ENCODE assay signal across 9 cellular contexts in genomic region chr3:159964166-159964973, GRCh38. TPM values are rescaled to one million over a fixed set of nuclear protein-coding genes. Genes with fewer than 3 reads are reported as not detected.
DNase-seq lines count a peak whose midpoint lies in the region; ATAC-seq, FAIRE-seq and TF ChIP-seq lines count a peak whose summit lies in the region.
"Had no signal": no experiment of that assay in that cellular context is flagged by ENCODE, and none has a peak within 500 bp of the region (broad histone marks: within the 10 kb centered on the region; RNA-seq: fewer than 3 reads in every experiment).

No MANE protein-coding gene starts in this region.

- H3K4me2 ChIP-seq in endothelial cell of umbilical vein (ENCODE audit: insufficient read depth, low read length) = no peak overlapping the region

- ATAC-seq in GM19463 (IDR thresholded peaks at IDR 0.05; ENCODE audit: unreplicated experiment) (peak; percentile 98), HG03378 (IDR thresholded peaks at IDR 0.05; ENCODE audit: unreplicated experiment) (peak; percentile 100)

- H3K9me3 ChIP-seq in endothelial cell of umbilical vein (replicated peaks; ENCODE audit: control insufficient read depth, insufficient read depth, low read length) (no peaks in the 10 kb centered on the region), kidney (ENCODE audit: control insufficient read depth in 1 of 2, low read length in 2 of 2) (no peaks in the 10 kb centered on the region)

- H3K9me3 Mint-ChIP-seq in T-helper 2 cell treated with Interferon-gamma antibody and Interleukin-4, amounts not matched to agents 5 μg/mL and 100 μg/mL, for 36 hours = no peaks in the 10 kb centered on the region
- H3K9me3 Mint-ChIP-seq in glutamatergic neuron (ENCODE audit: unreplicated experiment) = no peaks in the 10 kb centered on the region

- H3K36me3 ChIP-seq in endothelial cell of umbilical vein (ENCODE audit: control insufficient read depth in 2 of 2, extremely low read depth in 1 of 2, insufficient read depth in 2 of 2, low read length in 2 of 2) (no peaks in the 10 kb centered on the region), kidney (ENCODE audit: control insufficient read depth in 1 of 2, insufficient read depth in 2 of 2, low read length in 2 of 2) (no peaks in the 10 kb centered on the region)

- H3K4me3 ChIP-seq in endothelial cell of umbilical vein (replicated peaks in 1 of 3; ENCODE audit: insufficient read depth in 1 of 3, low read depth in 1 of 3, low read length in 3 of 3) (no peak overlapping the region), kidney (ENCODE audit: low read length in 2 of 2) (no peak overlapping the region)

- peaks cover 32% of the 10 kb centered on the region for H3K27me3 Mint-ChIP-seq in T-helper 2 cell treated with Interferon-gamma antibody and Interleukin-4, amounts not matched to agents 5 μg/mL and 100 μg/mL, for 36 hours (ENCODE audit: low read depth)
- H3K27me3 Mint-ChIP-seq in glutamatergic neuron (ENCODE audit: unreplicated experiment) = no peaks in the 10 kb centered on the region

- H3K27me3 ChIP-seq in endothelial cell of umbilical vein (ENCODE audit: control insufficient read depth in 2 of 2, insufficient read depth in 2 of 2, low read length in 2 of 2) = no peaks in the 10 kb centered on the region

- DNase-seq in Daoy (ENCODE audit: low read depth) = peak; percentile 53
- DNase-seq in endothelial cell of umbilical vein (ENCODE audit: low read depth, low spot score) = peak; percentile 52
- no peak for DNase-seq in T-helper 2 cell treated with Interferon-gamma antibody and Interleukin-4, amounts not matched to agents 5 μg/mL and 100 μg/mL, for 36 hours (ENCODE audit: low spot score)
- no peak for DNase-seq in glutamatergic neuron
- no peak for DNase-seq in NCI-H524 treated with DMSO at 0.1 percent for 48 hours (lab: John Stamatoyannopoulos, UW)
- DNase-seq in kidney = no peak

- no peaks in the 10 kb centered on the region for H4K20me1 ChIP-seq in endothelial cell of umbilical vein (replicated peaks; ENCODE audit: control insufficient read depth, extremely low read depth, insufficient read depth, low read length)

- peak; percentile 53 for FAIRE-seq in endothelial cell of umbilical vein (lab: Jason Lieb, UNC)
- no peak for FAIRE-seq in kidney (lab: Jason Lieb, UNC)

- POLR2A ChIA-PET in endothelial cell of umbilical vein (lab: Charles Lee) = no interaction called here

- TF ChIP-seq CTCF in endothelial cell of umbilical vein (IDR thresholded peaks at IDR 0.05; ENCODE audit: extremely low read depth in 1 of 2, insufficient read depth in 1 of 2, low read depth in 1 of 2, low read length in 2 of 2) (no peak), glutamatergic neuron (IDR thresholded peaks at IDR 0.05; ENCODE audit: partially characterized antibody, unreplicated experiment) (no peak), kidney (IDR thresholded peaks at IDR 0.05; ENCODE audit: borderline replicate concordance, extremely low read depth, insufficient read depth) (no peak)

- CTCF ChIA-PET in endothelial cell of umbilical vein (lab: Charles Lee) = no interaction called here

- no peak for TF ChIP-seq POLR2A in endothelial cell of umbilical vein (IDR thresholded peaks at IDR 0.05; ENCODE audit: low read depth, low read length)

- no peaks in the 10 kb centered on the region for H3K9me1 ChIP-seq in endothelial cell of umbilical vein (replicated peaks; ENCODE audit: control insufficient read depth, extremely low read depth, insufficient read depth, low read length)

- H3K4me1 ChIP-seq in endothelial cell of umbilical vein (ENCODE audit: control insufficient read depth, extremely low read depth, insufficient read depth, low read length) (peaks cover 7% of the 10 kb centered on the region), kidney (ENCODE audit: control insufficient read depth in 1 of 2, insufficient read depth in 1 of 2, low read depth in 1 of 2, low read length in 2 of 2) (no peaks in the 10 kb centered on the region)

- H2AFZ ChIP-seq in endothelial cell of umbilical vein (ENCODE audit: low read depth, low read length) = no peak overlapping the region

- H3K27ac ChIP-seq in endothelial cell of umbilical vein (ENCODE audit: insufficient read depth, low read depth, low read length) (no peak overlapping the region), kidney (ENCODE audit: low read depth in 2 of 2, low read length in 2 of 2) (no peak overlapping the region)

- no peak overlapping the region for H3K9ac ChIP-seq in endothelial cell of umbilical vein (replicated peaks; ENCODE audit: extremely low read depth, insufficient read depth, low read length)
- H3K9ac ChIP-seq in kidney (ENCODE audit: low read length in 2 of 2) = no peak overlapping the region

- H3K79me2 ChIP-seq in endothelial cell of umbilical vein (ENCODE audit: control insufficient read depth, insufficient read depth, low read length) = no peaks in the 10 kb centered on the region

- H3K4me3 Mint-ChIP-seq in T-helper 2 cell treated with Interferon-gamma antibody and Interleukin-4, amounts not matched to agents 5 μg/mL and 100 μg/mL, for 36 hours = no peak overlapping the region
- H3K4me3 Mint-ChIP-seq in glutamatergic neuron (ENCODE audit: unreplicated experiment) = no peak overlapping the region
- H3K4me3 Mint-ChIP-seq: nephron had no signal

- H3K4me1 Mint-ChIP-seq in T-helper 2 cell treated with Interferon-gamma antibody and Interleukin-4, amounts not matched to agents 5 μg/mL and 100 μg/mL, for 36 hours (ENCODE audit: low read depth) = peaks cover 4% of the 10 kb centered on the region
- H3K4me1 Mint-ChIP-seq in glutamatergic neuron (ENCODE audit: low read depth, unreplicated experiment) = peaks cover 3% of the 10 kb centered on the region
- H3K4me1 Mint-ChIP-seq: nephron had no signal

- no TSS peak for BruUV-seq in endothelial cell of umbilical vein (replicated peaks; lab: Mats Ljungman, UMichigan)

- dilution Hi-C loops in endothelial cell of umbilical vein (cut with MboI; ENCODE audit: extremely low pct_ligation_motif_present, low sequenced_read_pairs) = no loop called here

- no peaks in the 10 kb centered on the region for H3K36me3 Mint-ChIP-seq in T-helper 2 cell treated with Interferon-gamma antibody and Interleukin-4, amounts not matched to agents 5 μg/mL and 100 μg/mL, for 36 hours (ENCODE audit: low read depth)
- no peaks in the 10 kb centered on the region for H3K36me3 Mint-ChIP-seq in glutamatergic neuron (ENCODE audit: unreplicated experiment)

- intact Hi-C loops in endothelial cell of umbilical vein (cut with micrococcal nuclease) (no loop called here), kidney (cut with DNase I) (no loop called here)

- H3K27ac Mint-ChIP-seq in T-helper 2 cell treated with Interferon-gamma antibody and Interleukin-4, amounts not matched to agents 5 μg/mL and 100 μg/mL, for 36 hours = no peak overlapping the region
- H3K27ac Mint-ChIP-seq in glutamatergic neuron (ENCODE audit: unreplicated experiment) = no peak overlapping the region
- H3K27ac Mint-ChIP-seq: nephron had no signal

TF ChIP-seq in endothelial cell of umbilical vein, 7 proteins besides CTCF, POLR2A, EP300 and RAD21:
- no peak for TF ChIP-seq POLR2AphosphoS5 (IDR thresholded peaks at IDR 0.05; ENCODE audit: insufficient read depth, low read depth, low read length)
- TF ChIP-seq JUN (IDR thresholded peaks at IDR 0.05; ENCODE audit: borderline replicate concordance, insufficient read depth, insufficient read length, low read depth) = peak; percentile 58
- no peak for TF ChIP-seq MAX (IDR thresholded peaks at IDR 0.05; ENCODE audit: insufficient read depth, insufficient read length)
- TF ChIP-seq GATA2 (IDR thresholded peaks at IDR 0.05; ENCODE audit: insufficient read depth, insufficient read length, low read depth, low read length) = peak; percentile 14
- TF ChIP-seq FOS (IDR thresholded peaks at IDR 0.05; ENCODE audit: borderline replicate concordance, insufficient read depth, low read length) = peak; percentile 96
- no peak for TF ChIP-seq MYC (IDR thresholded peaks at IDR 0.05; ENCODE audit: low read depth, low read length)
- TF ChIP-seq EZH2 (IDR thresholded peaks at IDR 0.05; ENCODE audit: borderline replicate concordance, low read depth, low read length, severe bottlenecking) = no peak
TF ChIP-seq in endothelial cell of umbilical vein: peak in this region for 3.

RNA-seq across cellular contexts. Expression of gene IL12A, which starts 24.3 kb away (rescaled TPM):
- total RNA-seq in Daoy (2014; rRNA removed; shearing (Covaris generic)) = 0.51 TPM in 1 of 2 replicates, not detected in the other
- 1.5 and 1.7 TPM in 2 replicates for total RNA-seq in endothelial cell of umbilical vein
- 1.6 and 2.8 TPM in 2 replicates for polyA plus RNA-seq in endothelial cell of umbilical vein
- 1.2 and 2.3 TPM in 2 replicates for polyA plus RNA-seq in endothelial cell of umbilical vein (2011; cell fraction: cytosol; rRNA removed)
- polyA plus RNA-seq in endothelial cell of umbilical vein (2011; cell fraction: nucleus; rRNA removed) = 3.1 and 3.2 TPM in 2 replicates
- polyA plus RNA-seq in endothelial cell of umbilical vein (2012) = 0.70 and 0.86 TPM in 2 replicates
- 0.41 and 1.7 TPM in 2 replicates for polyA minus RNA-seq in endothelial cell of umbilical vein
- not detected for polyA minus RNA-seq in endothelial cell of umbilical vein (2011; cell fraction: cytosol; rRNA and poly(A)+ RNA removed)
- 0.82 and 1.1 TPM in 2 replicates for polyA minus RNA-seq in endothelial cell of umbilical vein (2011; cell fraction: nucleus; rRNA and poly(A)+ RNA removed)
- not detected for total RNA-seq in glutamatergic neuron (ENCODE audit: unreplicated experiment)
- 0.22 TPM for total RNA-seq in kidney
- polyA plus RNA-seq in kidney (ENCODE audit: insufficient read depth, low read depth, low replicate concordance) = not detected

Comparison
In these comparisons a context has a peak if more than half of its experiments do, and no peak if none do; other contexts are left out.
1. DNase-seq: peak in Daoy (single experiment) and endothelial cell of umbilical vein (single experiment); none in T-helper 2 cell treated with Interferon-gamma antibody and Interleukin-4, amounts not matched to agents 5 μg/mL and 100 μg/mL, for 36 hours (single experiment), glutamatergic neuron (single experiment), NCI-H524 treated with DMSO at 0.1 percent for 48 hours (single experiment) and kidney (single experiment).